In the genomic region with DNA sequence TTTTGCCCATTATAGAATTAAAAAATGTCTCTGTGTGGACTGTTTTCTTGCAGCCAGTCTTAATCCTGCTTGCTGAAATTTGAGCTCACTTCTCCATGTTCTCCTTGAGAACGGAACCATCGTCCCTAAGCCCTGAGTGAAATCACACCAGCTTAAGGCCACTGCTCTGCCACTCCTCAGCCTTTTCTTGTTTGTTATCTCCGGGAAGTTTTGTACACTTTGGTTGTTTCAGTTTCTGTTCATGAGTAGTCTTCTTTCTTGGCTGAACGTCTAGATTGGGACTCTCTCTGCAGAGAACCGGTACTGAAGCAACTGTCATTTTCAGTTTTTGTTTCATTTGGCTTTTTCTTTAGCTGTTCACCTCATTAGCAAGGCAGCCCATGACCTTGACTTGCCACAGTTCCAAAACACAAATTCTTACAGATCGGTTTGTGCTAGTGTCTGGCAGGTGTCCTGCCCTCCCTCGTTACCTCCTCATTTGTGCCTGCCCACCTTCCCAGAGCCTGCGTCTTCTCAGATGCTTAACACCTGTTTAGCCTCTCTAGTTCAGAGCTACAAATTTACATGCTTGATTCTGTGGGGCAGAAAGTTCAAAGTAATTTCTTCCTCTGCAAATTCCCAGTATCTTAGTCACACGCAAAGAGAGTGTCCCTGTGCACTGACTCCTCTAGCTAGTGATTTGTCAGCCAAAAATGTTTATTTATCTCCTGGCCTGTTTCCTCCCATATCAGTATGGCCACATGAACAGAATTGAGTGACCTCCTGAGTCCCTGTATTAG, we compare ENCODE assay signal across 9 cellular contexts. TPM values are rescaled to one million over a fixed set of nuclear protein-coding genes. Genes with fewer than 3 reads are reported as not detected.
A peak's percentile ranks its signal among the peaks of the same experiment; 100 is the strongest.
DNase-seq lines count a peak whose midpoint lies in the region; ATAC-seq lines count a peak whose summit lies in the region.
"Had no signal": no experiment of that assay in that cellular context is flagged by ENCODE, and none has a peak within 500 bp of the region (broad histone marks: within the 10 kb centered on the region; RNA-seq: fewer than 3 reads in every experiment).

No MANE protein-coding gene starts in this region.

- H3K27me3 Mint-ChIP-seq in activated naive CD8-positive, alpha-beta T cell treated with anti-CD3 and anti-CD28 coated beads, Interleukin-2, amount 10 ng/mL, durations not matched to agents 7 days and 5 days, result no peaks in the 10 kb centered on the region
- H3K27me3 Mint-ChIP-seq in memory B cell, result no peaks in the 10 kb centered on the region

- peak; percentile 82 for DNase-seq in ELR (ENCODE audit: low read depth)
- DNase-seq in activated naive CD8-positive, alpha-beta T cell treated with anti-CD3 and anti-CD28 coated beads, Interleukin-2, amount 10 ng/mL, durations not matched to agents 7 days and 5 days, result peak; percentile 48
- DNase-seq in memory B cell (ENCODE audit: low spot score in 2 of 2), result peak in 1 of 2 donors; percentile 46
- DNase-seq in aorta, result no peak
- no peak for DNase-seq in SHP77 (lab: John Stamatoyannopoulos, UW)
- no peak for DNase-seq in ecto neural progenitor cell (ENCODE audit: low spot score)

- intact Hi-C loops in aorta (cut with DNase I), result no loop called here

- peak overlapping the region; percentile 73 for H3K4me3 Mint-ChIP-seq in activated naive CD8-positive, alpha-beta T cell treated with anti-CD3 and anti-CD28 coated beads, Interleukin-2, amount 10 ng/mL, durations not matched to agents 7 days and 5 days
- peak overlapping the region; percentile 78 for H3K4me3 Mint-ChIP-seq in memory B cell

- H3K4me1 Mint-ChIP-seq in activated naive CD8-positive, alpha-beta T cell treated with anti-CD3 and anti-CD28 coated beads, Interleukin-2, amount 10 ng/mL, durations not matched to agents 7 days and 5 days, result peaks cover 42% of the 10 kb centered on the region
- H3K4me1 Mint-ChIP-seq in memory B cell, result peaks cover 45% of the 10 kb centered on the region

- H3K36me3 ChIP-seq in aorta (ENCODE audit: control insufficient read depth in 1 of 2, insufficient read depth in 2 of 2, low read length in 1 of 2), result peaks cover 0 to 3% of the 10 kb centered on the region in 2 donors

- H3K27ac ChIP-seq in aorta (ENCODE audit: low read depth in 1 of 2, low read length in 2 of 2), result no peak overlapping the region

- peaks cover 4% of the 10 kb centered on the region for H3K36me3 Mint-ChIP-seq in activated naive CD8-positive, alpha-beta T cell treated with anti-CD3 and anti-CD28 coated beads, Interleukin-2, amount 10 ng/mL, durations not matched to agents 7 days and 5 days
- H3K36me3 Mint-ChIP-seq in memory B cell, result peaks cover 24% of the 10 kb centered on the region

- WGBS in aorta, 2 donors, result 62 to 74% methylated on average over 9 of the region's 9 CpGs

- no peaks in the 10 kb centered on the region for H3K27me3 ChIP-seq in aorta (ENCODE audit: control insufficient read depth in 1 of 2, insufficient read depth in 2 of 2, low read length in 1 of 2)

- H3K9me3 Mint-ChIP-seq in activated naive CD8-positive, alpha-beta T cell treated with anti-CD3 and anti-CD28 coated beads, Interleukin-2, amount 10 ng/mL, durations not matched to agents 7 days and 5 days, result no peaks in the 10 kb centered on the region
- no peaks in the 10 kb centered on the region for H3K9me3 Mint-ChIP-seq in memory B cell

- POLR2A ChIA-PET in activated naive CD8-positive, alpha-beta T cell treated with anti-CD3 and anti-CD28 coated beads, Interleukin-2, amount 10 ng/mL, durations not matched to agents 7 days and 5 days (lab: Charles Lee), result interaction anchor here (0.6 to 3.6 kb wide), 9 partner anchors 10 to 820 kb away, joined by 3 to 69 read pairs (median 4); partner anchors contain the start of genes COQ8A, H3-3A, ITPKB and LIN9

- H3K27ac Mint-ChIP-seq in activated naive CD8-positive, alpha-beta T cell treated with anti-CD3 and anti-CD28 coated beads, Interleukin-2, amount 10 ng/mL, durations not matched to agents 7 days and 5 days, result peak overlapping the region; percentile 94
- peak overlapping the region; percentile 94 for H3K27ac Mint-ChIP-seq in memory B cell

- ATAC-seq in GM21367 (IDR thresholded peaks at IDR 0.05; ENCODE audit: unreplicated experiment) (peak; percentile 93), HG03575 (IDR thresholded peaks at IDR 0.05; ENCODE audit: extremely low read depth, insufficient number of reproducible peaks, low FRiP score, unreplicated experiment) (peak; percentile 91), memory B cell (ENCODE audit: low read depth) (peak; percentile 96), aorta (ENCODE audit: low FRiP score) (peak; percentile 30)
- ATAC-seq in activated naive CD8-positive, alpha-beta T cell treated with anti-CD3 and anti-CD28 coated beads, Interleukin-2, amount 10 ng/mL, durations not matched to agents 7 days and 5 days (ENCODE audit: low read depth), result peak; percentile 90
- ATAC-seq: K562 had no signal

- no peaks in the 10 kb centered on the region for H3K9me3 ChIP-seq in aorta (ENCODE audit: control insufficient read depth, low read length)

- no peaks in the 10 kb centered on the region for H3K4me1 ChIP-seq in aorta (ENCODE audit: control insufficient read depth in 1 of 2, insufficient read depth in 2 of 2, low read length in 2 of 2)

- H3K4me3 ChIP-seq in aorta (ENCODE audit: low read length in 2 of 2), result no peak overlapping the region
- H3K4me3 ChIP-seq: K562 had no signal

RNA-seq across cellular contexts. Expression of gene PSEN2, which starts 12.4 kb away (rescaled TPM):
- 1 to 10 TPM; 6.4 to 7.2 TPM for total RNA-seq in activated naive CD8-positive, alpha-beta T cell treated with anti-CD3 and anti-CD28 coated beads, Interleukin-2, amount 10 ng/mL, durations not matched to agents 7 days and 5 days
- 10 to 100 TPM; 14.4 to 15.7 TPM for total RNA-seq in aorta
- polyA plus RNA-seq in aorta, result 10 to 100 TPM; 11.2 to 12.3 TPM

RNA-seq across cellular contexts. Expression of gene COQ8A, which starts 57.3 kb away (rescaled TPM):
- total RNA-seq in activated naive CD8-positive, alpha-beta T cell treated with anti-CD3 and anti-CD28 coated beads, Interleukin-2, amount 10 ng/mL, durations not matched to agents 7 days and 5 days, result 10 to 100 TPM; 28.6 to 30.2 TPM
- 10 to 100 TPM; 13.9 to 27.3 TPM for total RNA-seq in aorta
- polyA plus RNA-seq in aorta, result 10 to 100 TPM; 11.4 to 37.5 TPM

Comparison
In these comparisons a context has a peak if more than half of its experiments do, and no peak if none do; other contexts are left out.
1. DNase-seq: peak in ELR (single experiment) and activated naive CD8-positive, alpha-beta T cell treated with anti-CD3 and anti-CD28 coated beads, Interleukin-2, amount 10 ng/mL, durations not matched to agents 7 days and 5 days (single experiment); none in aorta (0 of 2), SHP77 (0 of 2) and ecto neural progenitor cell (single experiment).
2. ATAC-seq: peak in every context shown above with its lines; median percentile 96 in memory B cell; 93 in GM21367; 91 in HG03575; 90 in activated naive CD8-positive, alpha-beta T cell treated with anti-CD3 and anti-CD28 coated beads, Interleukin-2, amount 10 ng/mL, durations not matched to agents 7 days and 5 days; 30 in aorta.